ENCODE assay signal across 10 cellular contexts in the genomic region with DNA sequence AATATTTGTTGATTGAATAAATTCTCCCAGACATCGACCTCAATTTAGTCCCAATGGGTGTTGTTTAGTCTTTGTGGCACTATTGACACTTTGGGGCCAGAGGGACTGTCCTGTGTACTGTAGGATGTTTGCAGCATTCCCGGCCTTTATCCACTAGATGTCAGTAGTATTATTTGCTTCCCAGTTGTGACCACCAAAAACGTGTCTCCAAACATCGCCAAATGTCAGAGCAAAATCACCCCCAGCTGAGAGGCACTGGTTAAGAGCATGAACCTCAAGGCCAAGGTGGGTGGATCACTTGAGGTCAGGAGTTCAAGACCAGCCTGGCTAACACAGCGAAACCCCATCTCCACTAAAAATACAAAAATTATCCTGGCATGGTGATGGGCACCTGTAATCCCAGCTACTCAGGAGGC. TPM values are rescaled to one million over a fixed set of nuclear protein-coding genes. Genes with fewer than 3 reads are reported as not detected.
DNase-seq lines count a peak whose midpoint lies in the region; ATAC-seq, FAIRE-seq and TF ChIP-seq lines count a peak whose summit lies in the region.
"Had no signal": no experiment of that assay in that cellular context is flagged by ENCODE, and none has a peak within 500 bp of the region (broad histone marks: within the 10 kb centered on the region; RNA-seq: fewer than 3 reads in every experiment).

No MANE protein-coding gene starts in this region.

- no peaks in the 10 kb centered on the region for H3K4me1 Mint-ChIP-seq in nephron
- no peaks in the 10 kb centered on the region for H3K4me1 Mint-ChIP-seq in activated T-helper 17 cell treated with anti-CD3 and anti-CD28 coated beads, Interleukin-2, amount 50 U/mL, for 72 hours

- H3K9me3 Mint-ChIP-seq in nephron = no peaks in the 10 kb centered on the region
- H3K9me3 Mint-ChIP-seq in activated T-helper 17 cell treated with anti-CD3 and anti-CD28 coated beads, Interleukin-2, amount 50 U/mL, for 72 hours = no peaks in the 10 kb centered on the region
- H3K9me3 Mint-ChIP-seq: activated naive CD4-positive, alpha-beta T cell treated with anti-CD3 and anti-CD28 coated beads for 36 hours had no signal

- H3K27ac Mint-ChIP-seq in nephron = no peak overlapping the region
- H3K27ac Mint-ChIP-seq in activated T-helper 17 cell treated with anti-CD3 and anti-CD28 coated beads, Interleukin-2, amount 50 U/mL, for 72 hours = no peak overlapping the region
- H3K27ac Mint-ChIP-seq: activated naive CD4-positive, alpha-beta T cell treated with anti-CD3 and anti-CD28 coated beads for 36 hours had no signal

- ATAC-seq in HG03565 (IDR thresholded peaks at IDR 0.05; ENCODE audit: unreplicated experiment) = no peak
- no peak for ATAC-seq in activated T-helper 17 cell treated with anti-CD3 and anti-CD28 coated beads, Interleukin-2, amount 50 U/mL, for 72 hours (replicated peaks)
- ATAC-seq in GM18511 (IDR thresholded peaks at IDR 0.05; ENCODE audit: unreplicated experiment) = no peak

- H3K27me3 Mint-ChIP-seq in nephron (ENCODE audit: low read depth) = peaks cover 2% of the 10 kb centered on the region
- H3K27me3 Mint-ChIP-seq in activated T-helper 17 cell treated with anti-CD3 and anti-CD28 coated beads, Interleukin-2, amount 50 U/mL, for 72 hours = no peaks in the 10 kb centered on the region

- no peak overlapping the region for H3K4me3 Mint-ChIP-seq in nephron
- H3K4me3 Mint-ChIP-seq in activated T-helper 17 cell treated with anti-CD3 and anti-CD28 coated beads, Interleukin-2, amount 50 U/mL, for 72 hours = no peak overlapping the region
- H3K4me3 Mint-ChIP-seq: activated naive CD4-positive, alpha-beta T cell treated with anti-CD3 and anti-CD28 coated beads for 36 hours had no signal

- DNase-seq in NCI-H2227 (lab: John Stamatoyannopoulos, UW; ENCODE audit: unreplicated experiment) = peak; percentile 53
- peak; percentile 70 to 74 for DNase-seq in cardiac fibroblast (ENCODE audit: low read depth in 2 of 2)
- DNase-seq in NCI-H446 treated with DMSO at 0.1 percent for 48 hours (lab: John Stamatoyannopoulos, UW) = no peak
- DNase-seq: activated naive CD4-positive, alpha-beta T cell treated with anti-CD3 and anti-CD28 coated beads for 36 hours; posterior cingulate gyrus had no signal

- H3K36me3 Mint-ChIP-seq in nephron (ENCODE audit: low read depth) = no peaks in the 10 kb centered on the region
- H3K36me3 Mint-ChIP-seq in activated T-helper 17 cell treated with anti-CD3 and anti-CD28 coated beads, Interleukin-2, amount 50 U/mL, for 72 hours (ENCODE audit: low read depth) = no peaks in the 10 kb centered on the region

- H3K4me3 ChIP-seq in cardiac fibroblast (replicated peaks in 1 of 2; ENCODE audit: low read depth in 2 of 2, low read length in 2 of 2) = no peak overlapping the region

- FAIRE-seq in G401.6 (lab: Jason Lieb, UNC) = peak; percentile 60

- peak; percentile 69 for TF ChIP-seq CTCF in cardiac fibroblast (IDR thresholded peaks at IDR 0.05; ENCODE audit: low read depth, low read length)
- TF ChIP-seq CTCF in nephron (IDR thresholded peaks at IDR 0.05; ENCODE audit: unreplicated experiment in 3 of 3) = peak; percentile 46 to 54 (median 47)

RNA-seq across cellular contexts. Expression of gene NLRP12, which starts 15.4 kb away (rescaled TPM):
- not detected for total RNA-seq in activated T-helper 17 cell treated with anti-CD3 and anti-CD28 coated beads, Interleukin-2, amount 50 U/mL, for 72 hours
- total RNA-seq: activated naive CD4-positive, alpha-beta T cell treated with anti-CD3 and anti-CD28 coated beads for 36 hours had no signal

RNA-seq across cellular contexts. Expression of gene MYADM, which starts 59.0 kb away (rescaled TPM):
- total RNA-seq in activated T-helper 17 cell treated with anti-CD3 and anti-CD28 coated beads, Interleukin-2, amount 50 U/mL, for 72 hours = 10 to 100 TPM; 48.8 to 72.8 TPM
